Comparison of ENCODE assay signal across 18 cellular contexts in the genomic region with DNA sequence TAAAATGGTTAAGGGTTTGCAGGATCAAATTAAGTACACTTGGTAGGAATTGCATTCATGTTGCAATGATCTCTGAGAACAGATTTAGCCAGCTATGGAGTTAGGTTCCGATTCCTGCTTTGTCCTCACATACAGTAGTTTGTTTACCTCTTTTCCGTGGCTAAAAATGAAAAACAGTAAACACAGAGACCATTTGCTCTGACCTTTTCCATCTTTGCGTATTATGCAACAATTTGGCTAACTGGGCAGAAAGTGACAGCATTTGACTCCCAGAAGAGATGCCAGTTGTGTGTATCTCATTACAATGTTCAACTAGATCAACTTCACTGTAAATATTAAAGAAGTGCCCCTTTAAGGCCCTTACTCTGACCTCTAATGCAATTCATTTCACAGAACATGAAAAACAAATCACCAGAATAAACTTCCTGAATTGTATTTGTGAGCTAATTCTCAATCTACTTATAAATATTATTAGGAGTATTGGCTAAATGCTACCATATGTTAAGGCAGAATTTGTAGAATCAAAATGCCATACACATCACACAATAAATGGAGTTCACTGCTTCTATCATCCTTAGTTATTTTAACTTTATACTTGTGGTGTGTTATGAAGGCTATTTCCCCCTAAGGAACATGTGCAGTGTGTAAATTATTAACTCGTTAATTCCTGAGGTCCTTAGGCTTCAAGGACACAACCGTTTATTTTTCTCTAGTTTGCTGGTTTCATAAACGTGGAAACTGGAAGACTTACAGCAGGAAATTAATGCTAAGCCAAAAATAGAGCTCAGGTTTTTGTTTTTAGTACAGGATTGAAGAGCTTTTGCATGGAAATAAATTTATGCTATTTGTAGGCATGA.
A peak's percentile ranks its signal among the peaks of the same experiment; 100 is the strongest.
DNase-seq lines count a peak whose midpoint lies in the region; ATAC-seq, FAIRE-seq and TF ChIP-seq lines count a peak whose summit lies in the region.
"Had no signal": no experiment of that assay in that cellular context is flagged by ENCODE, and none has a peak within 500 bp of the region (broad histone marks: within the 10 kb centered on the region; RNA-seq: fewer than 3 reads in every experiment).

No MANE protein-coding gene starts in this region.

- H3K36me3 Mint-ChIP-seq in osteocyte (ENCODE audit: unreplicated experiment) = peaks cover 2% of the 10 kb centered on the region
- H3K36me3 Mint-ChIP-seq: activated naive CD8-positive, alpha-beta T cell treated with anti-CD3 and anti-CD28 coated beads for 36 hours had no signal

- peaks cover 77% of the 10 kb centered on the region for H3K4me1 Mint-ChIP-seq in osteocyte (ENCODE audit: unreplicated experiment)
- H3K4me1 Mint-ChIP-seq: activated naive CD8-positive, alpha-beta T cell treated with anti-CD3 and anti-CD28 coated beads for 36 hours; stimulated activated naive CD8-positive, alpha-beta T cell treated with anti-CD3 and anti-CD28 coated beads, Interleukin-15, amount 100 ng/mL, for 72 hours had no signal

- H3K4me3 Mint-ChIP-seq in osteocyte (ENCODE audit: unreplicated experiment) = no peak overlapping the region
- H3K4me3 Mint-ChIP-seq: activated naive CD8-positive, alpha-beta T cell treated with anti-CD3 and anti-CD28 coated beads for 36 hours; stimulated activated naive CD8-positive, alpha-beta T cell treated with anti-CD3 and anti-CD28 coated beads, Interleukin-15, amount 100 ng/mL, for 72 hours had no signal

- peak overlapping the region; percentile 46 for H3K27ac ChIP-seq in SJCRH30

- no peaks in the 10 kb centered on the region for H3K9me3 ChIP-seq in SJCRH30 (replicated peaks)
- H3K9me3 ChIP-seq: ovary had no signal

- no peaks in the 10 kb centered on the region for H3K27me3 ChIP-seq in SJCRH30
- H3K27me3 ChIP-seq: ovary had no signal

- no peaks in the 10 kb centered on the region for H3K36me3 ChIP-seq in SJCRH30
- H3K36me3 ChIP-seq: ovary had no signal

- TF ChIP-seq CTCF in D721Med (IDR thresholded peaks at IDR 0.05; ENCODE audit: insufficient read depth, missing control alignments) (no peak), osteocyte (IDR thresholded peaks at IDR 0.05) (no peak)

- H3K4me1 ChIP-seq in SJCRH30 = peaks cover 32% of the 10 kb centered on the region

- peak overlapping the region; percentile 77 for H3K27ac Mint-ChIP-seq in osteocyte (ENCODE audit: unreplicated experiment)
- H3K27ac Mint-ChIP-seq: activated naive CD8-positive, alpha-beta T cell treated with anti-CD3 and anti-CD28 coated beads for 36 hours; stimulated activated naive CD8-positive, alpha-beta T cell treated with anti-CD3 and anti-CD28 coated beads, Interleukin-15, amount 100 ng/mL, for 72 hours had no signal

- ATAC-seq in HG02970 (IDR thresholded peaks at IDR 0.05; ENCODE audit: low FRiP score, unreplicated experiment) (no peak), GM21576 (IDR thresholded peaks at IDR 0.05; ENCODE audit: unreplicated experiment) (no peak)
- ATAC-seq: stimulated activated naive CD8-positive, alpha-beta T cell treated with anti-CD3 and anti-CD28 coated beads, Interleukin-15, amount 100 ng/mL, for 72 hours had no signal

- no peaks in the 10 kb centered on the region for H3K27me3 Mint-ChIP-seq in osteocyte (ENCODE audit: unreplicated experiment)
- H3K27me3 Mint-ChIP-seq: stimulated activated naive CD8-positive, alpha-beta T cell treated with anti-CD3 and anti-CD28 coated beads, Interleukin-15, amount 100 ng/mL, for 72 hours had no signal

- peaks cover 3% of the 10 kb centered on the region for H3K9me3 Mint-ChIP-seq in osteocyte (ENCODE audit: unreplicated experiment)
- H3K9me3 Mint-ChIP-seq: activated naive CD8-positive, alpha-beta T cell treated with anti-CD3 and anti-CD28 coated beads for 36 hours; stimulated activated naive CD8-positive, alpha-beta T cell treated with anti-CD3 and anti-CD28 coated beads, Interleukin-15, amount 100 ng/mL, for 72 hours had no signal

- H3K4me3 ChIP-seq in SJCRH30 = no peak overlapping the region
- H3K4me3 ChIP-seq: ovary had no signal

- FAIRE-seq in D721Med (lab: Jason Lieb, UNC) = peak; percentile 11

- no peak for DNase-seq in D721Med (ENCODE audit: insufficient read length, low spot score)
- no peak for DNase-seq in SJCRH30
- DNase-seq in fibroblast of peridontal ligament (ENCODE audit: extremely low read depth) = peak; percentile 62
- no peak for DNase-seq in osteocyte (ENCODE audit: extremely low spot score, unreplicated experiment)
- no peak for DNase-seq in NCI-H82 treated with DMSO at 0.1 percent for 48 hours (lab: John Stamatoyannopoulos, UW; ENCODE audit: unreplicated experiment)
- DNase-seq in mesenteric fat pad (ENCODE audit: low spot score) = no peak
- DNase-seq: activated CD4-positive, alpha-beta T cell treated with anti-CD3 and anti-CD28 coated beads, Interleukin-2, amount 50 U/mL, for 1 hour; activated naive CD8-positive, alpha-beta T cell treated with anti-CD3 and anti-CD28 coated beads for 36 hours; Calu3; central memory CD4-positive, alpha-beta T cell; head of caudate nucleus; islet precursor cell; Kasumi-1; NCI-H1417; ovary; stimulated activated naive CD8-positive, alpha-beta T cell treated with anti-CD3 and anti-CD28 coated beads, Interleukin-15, amount 100 ng/mL, for 72 hours had no signal
